11 cellular contexts compared by ENCODE assay signal in genomic region chr21:31514598-31514997, GRCh38.
DNase-seq lines count a peak whose midpoint lies in the region; ATAC-seq, FAIRE-seq and TF ChIP-seq lines count a peak whose summit lies in the region.
"Had no signal": no experiment of that assay in that cellular context is flagged by ENCODE, and none has a peak within 500 bp of the region (broad histone marks: within the 10 kb centered on the region; RNA-seq: fewer than 3 reads in every experiment).

No MANE protein-coding gene starts in this region.

- in situ Hi-C loops in Panc1 (cut with HindIII; ENCODE audit: low pct_unique_long_range_greater_than_20kb, low sequenced_read_pairs) (no loop called here), GM13976 (cut with MboI; ENCODE audit: low sequenced_read_pairs, unreplicated experiment) (no loop called here)

- no peaks in the 10 kb centered on the region for H3K9me3 ChIP-seq in H9 (ENCODE audit: control insufficient read depth, low read depth, low read length)
- no peaks in the 10 kb centered on the region for H3K9me3 ChIP-seq in Panc1 (ENCODE audit: control insufficient read depth, insufficient read depth, low read depth, low read length)
- no peaks in the 10 kb centered on the region for H3K9me3 ChIP-seq in osteoblast (ENCODE audit: low read depth, low read length)

- TF ChIP-seq POLR2A in GM12891 (IDR thresholded peaks at IDR 0.05; ENCODE audit: low read depth, low read length), result no peak

- H3K79me1 ChIP-seq in H9 (ENCODE audit: insufficient read depth, low read depth, low read length, poor library complexity, severe bottlenecking), result no peaks in the 10 kb centered on the region

- H3K23ac ChIP-seq in H9 (ENCODE audit: insufficient read length, low read depth, low read length), result no peak overlapping the region

- no peaks in the 10 kb centered on the region for H3K23me2 ChIP-seq in H9 (ENCODE audit: insufficient read length, low read depth, low read length, poor library complexity, severe bottlenecking)

- no peak; the same call in 2 of the 3 replicates for TF ChIP-seq CTCF in H9 (conservative IDR thresholded peaks at IDR 0.05)
- TF ChIP-seq CTCF in Panc1 (IDR thresholded peaks at IDR 0.05), result peak; percentile 29; the same call in 1 of the 2 replicates
- peak; percentile 51 for TF ChIP-seq CTCF in foreskin keratinocyte (conservative IDR thresholded peaks at IDR 0.05)
- peak; percentile 9 for TF ChIP-seq CTCF in osteoblast (IDR thresholded peaks at IDR 0.05; ENCODE audit: extremely low read depth, low read depth, low read length)
- no peak for TF ChIP-seq CTCF in GM13976 (IDR thresholded peaks at IDR 0.05; ENCODE audit: borderline replicate concordance, control extremely low read depth, extremely low read depth, insufficient read depth, missing control alignments)

- H3K4me2 ChIP-seq in H9 (ENCODE audit: insufficient read depth, insufficient read length, low read length) (no peak overlapping the region), osteoblast (ENCODE audit: insufficient read depth, low read length) (no peak overlapping the region)

- no peak overlapping the region for H4K5ac ChIP-seq in H9 (ENCODE audit: insufficient read length, low read depth, low read length)

- 0 out of 2 replicates have a peak, but pooled peaks cover 3% of the 10 kb centered on the region for H3K79me2 ChIP-seq in H9 (ENCODE audit: insufficient read depth, low read length)
- no peaks in the 10 kb centered on the region for H3K79me2 ChIP-seq in osteoblast (ENCODE audit: insufficient read depth, low read length)

- H2BK20ac ChIP-seq in H9 (ENCODE audit: low read depth, low read length, poor library complexity, severe bottlenecking), result no peak overlapping the region

- H3T11ph ChIP-seq in H9 (ENCODE audit: low read length), result no peak overlapping the region

- no peak overlapping the region for H2AFZ ChIP-seq in H9 (ENCODE audit: low read length)
- no peak overlapping the region for H2AFZ ChIP-seq in osteoblast (ENCODE audit: low read length)

- no peak overlapping the region for H2BK120ac ChIP-seq in H9 (ENCODE audit: low read depth, low read length, poor library complexity, severe bottlenecking)

- DNase-seq in H9 (peak; percentile 60), Panc1 (ENCODE audit: low read depth, low spot score) (no peak), foreskin keratinocyte (no peak), osteoblast (ENCODE audit: insufficient read length, low spot score, missing footprints) (no peak), GM12891 (ENCODE audit: insufficient read length, low spot score) (no peak), GM13976 (ENCODE audit: low spot score) (no peak)
- no peak for DNase-seq in activated CD4-positive, alpha-beta T cell treated with anti-CD3 and anti-CD28 coated beads, Interleukin-2, amount 10 ng/mL, durations not matched to agents 24 days and 14 days
- DNase-seq: activated T-cell treated with anti-CD3 and anti-CD28 coated beads, Interleukin-2, amount 50 U/mL, for 4 hours; DMS53; NCI-H226 had no signal

- H3K4me3 Mint-ChIP-seq in H9, result peak overlapping the region in 1 of 2 experiments; percentile 26; a peak in 3 of 5 replicates
- H3K4me3 Mint-ChIP-seq in activated CD4-positive, alpha-beta T cell treated with anti-CD3 and anti-CD28 coated beads, Interleukin-2, amount 10 ng/mL, durations not matched to agents 24 days and 14 days, result no peak overlapping the region
- H3K4me3 Mint-ChIP-seq: activated T-cell treated with anti-CD3 and anti-CD28 coated beads, Interleukin-2, amount 50 U/mL, for 4 hours had no signal

- H3K4me3 ChIP-seq in Panc1 (ENCODE audit: low read depth in 2 of 2, low read length in 2 of 2) (no peak overlapping the region), osteoblast (ENCODE audit: insufficient read depth, low read length) (no peak overlapping the region)

- FAIRE-seq in GM12891 (lab: Jason Lieb, UNC), result no peak

- no peaks in the 10 kb centered on the region for H4K20me1 ChIP-seq in H9 (ENCODE audit: control insufficient read depth, insufficient read depth, insufficient read length)
- no peaks in the 10 kb centered on the region for H4K20me1 ChIP-seq in osteoblast (ENCODE audit: insufficient read depth, low read length)

- H2BK15ac ChIP-seq in H9 (ENCODE audit: low read depth, low read length), result no peak overlapping the region

- H3K4me1 Mint-ChIP-seq in H9, result peaks cover 28 to 29% of the 10 kb centered on the region in 2 experiments
- peaks cover 10% of the 10 kb centered on the region for H3K4me1 Mint-ChIP-seq in activated CD4-positive, alpha-beta T cell treated with anti-CD3 and anti-CD28 coated beads, Interleukin-2, amount 10 ng/mL, durations not matched to agents 24 days and 14 days

- no peak overlapping the region for H4K8ac ChIP-seq in H9 (replicated peaks; ENCODE audit: insufficient read length, low read depth, low read length)

- H3K18ac ChIP-seq in H9 (ENCODE audit: insufficient read length, low read depth, low read length), result no peak overlapping the region

- no peak overlapping the region for H3K14ac ChIP-seq in H9 (ENCODE audit: insufficient read depth, low read length)

- peak overlapping the region in 2 of 3 experiments; percentile 11 to 34; a peak in 3 of 7 replicates for H3K27ac Mint-ChIP-seq in H9
- no peak overlapping the region for H3K27ac Mint-ChIP-seq in activated CD4-positive, alpha-beta T cell treated with anti-CD3 and anti-CD28 coated beads, Interleukin-2, amount 10 ng/mL, durations not matched to agents 24 days and 14 days

- H3K9me3 Mint-ChIP-seq in H9, result no peaks in the 10 kb centered on the region
- no peaks in the 10 kb centered on the region for H3K9me3 Mint-ChIP-seq in activated CD4-positive, alpha-beta T cell treated with anti-CD3 and anti-CD28 coated beads, Interleukin-2, amount 10 ng/mL, durations not matched to agents 24 days and 14 days
- H3K9me3 Mint-ChIP-seq: activated T-cell treated with anti-CD3 and anti-CD28 coated beads, Interleukin-2, amount 50 U/mL, for 4 hours had no signal

- no peak overlapping the region for H3K4ac ChIP-seq in H9 (ENCODE audit: low read depth, low read length)

- no peak overlapping the region for H2AK5ac ChIP-seq in H9 (ENCODE audit: insufficient read length, low read length)

- no peak overlapping the region for H4K91ac ChIP-seq in H9 (ENCODE audit: insufficient read length, low read depth, low read length)

- no peak overlapping the region for H2BK5ac ChIP-seq in H9 (ENCODE audit: insufficient read length, low read length)

- H3K27ac ChIP-seq in H9 (ENCODE audit: insufficient read length, low read depth, low read length), result no peak overlapping the region
- no peak overlapping the region for H3K27ac ChIP-seq in Panc1 (ENCODE audit: low read length)
- no peak overlapping the region for H3K27ac ChIP-seq in foreskin keratinocyte
- no peak overlapping the region for H3K27ac ChIP-seq in osteoblast (ENCODE audit: low read depth, low read length)

- ATAC-seq in Panc1, result peak; percentile 76; the same call in 1 of the 2 replicates
- ATAC-seq in foreskin keratinocyte, result peak; percentile 30
- ATAC-seq in GM21447 (IDR thresholded peaks at IDR 0.05; ENCODE audit: unreplicated experiment), result no peak
- ATAC-seq: activated T-cell treated with anti-CD3 and anti-CD28 coated beads, Interleukin-2, amount 50 U/mL, for 4 hours had no signal

- H3K56ac ChIP-seq in H9 (ENCODE audit: insufficient read length, low read depth, low read length), result no peak overlapping the region

- CTCF ChIA-PET in Panc1 (lab: Charles Lee), result no interaction called here

- POLR2A ChIA-PET in Panc1 (lab: Charles Lee), result no interaction called here

- intact Hi-C loops in Panc1 (cut with micrococcal nuclease; ENCODE audit: unreplicated experiment), result no loop called here
- intact Hi-C loops in activated CD4-positive, alpha-beta T cell treated with anti-CD3 and anti-CD28 coated beads, Interleukin-2, amount 10 ng/mL, durations not matched to agents 24 days and 14 days (cut with micrococcal nuclease), result no loop called here

- H3K27me3 Mint-ChIP-seq in H9 (ENCODE audit: low read depth), result no peaks in the 10 kb centered on the region
- peaks cover 20% of the 10 kb centered on the region for H3K27me3 Mint-ChIP-seq in activated CD4-positive, alpha-beta T cell treated with anti-CD3 and anti-CD28 coated beads, Interleukin-2, amount 10 ng/mL, durations not matched to agents 24 days and 14 days

- BruUV-seq in Panc1 (replicated peaks; lab: Mats Ljungman, UMichigan), result no TSS peak

- no CpG with 5 or more reads among the region's 12 CpGs for WGBS in H9 (ENCODE audit: extremely low coverage, insufficient read length, low lambda C conversion rate)

- H3K4me1 ChIP-seq in H9 (ENCODE audit: insufficient read depth, low read length) (peaks cover 11% of the 10 kb centered on the region; the same call in 1 of the 2 replicates), Panc1 (ENCODE audit: control insufficient read depth, insufficient read depth, low read length) (no peaks in the 10 kb centered on the region; the same call in 1 of the 2 replicates), foreskin keratinocyte (peaks cover 6% of the 10 kb centered on the region), osteoblast (ENCODE audit: insufficient read depth, low read length) (no peaks in the 10 kb centered on the region)

- H3K9ac ChIP-seq in H9 (ENCODE audit: extremely low read depth, insufficient read length, low read length), result no peak overlapping the region

- no peak overlapping the region for H2BK12ac ChIP-seq in H9 (ENCODE audit: insufficient read length, low read depth, low read length)

- H3K36me3 Mint-ChIP-seq in H9 (ENCODE audit: insufficient read depth in 1 of 3, low read depth in 3 of 3), result no peaks in the 10 kb centered on the region
- H3K36me3 Mint-ChIP-seq in activated CD4-positive, alpha-beta T cell treated with anti-CD3 and anti-CD28 coated beads, Interleukin-2, amount 10 ng/mL, durations not matched to agents 24 days and 14 days (ENCODE audit: low read depth), result no peaks in the 10 kb centered on the region

- H3K36me3 ChIP-seq in Panc1 (ENCODE audit: control insufficient read depth, insufficient read depth, low read length) (no peaks in the 10 kb centered on the region), osteoblast (ENCODE audit: insufficient read depth, low read length) (no peaks in the 10 kb centered on the region)

- H3K27me3 ChIP-seq in H9 (ENCODE audit: insufficient read depth, low read length) (no peaks in the 10 kb centered on the region), Panc1 (ENCODE audit: control insufficient read depth, insufficient read depth, low read length) (no peaks in the 10 kb centered on the region), foreskin keratinocyte (no peaks in the 10 kb centered on the region), osteoblast (ENCODE audit: insufficient read depth, low read length) (no peaks in the 10 kb centered on the region)

TF ChIP-seq in GM12891, 5 proteins besides CTCF, POLR2A, EP300 and RAD21:
- TF ChIP-seq POLR2AphosphoS5 (IDR thresholded peaks at IDR 0.05; ENCODE audit: low read depth, low read length) (no peak), TAF1 (IDR thresholded peaks at IDR 0.05; ENCODE audit: low read depth, low read length) (no peak), SPI1 (IDR thresholded peaks at IDR 0.05; ENCODE audit: low read depth, low read length) (no peak), POU2F2 (IDR thresholded peaks at IDR 0.05; ENCODE audit: low read depth, low read length) (no peak), PAX5 (IDR thresholded peaks at IDR 0.05; ENCODE audit: insufficient read depth, low read length, severe bottlenecking) (no peak)

Comparison
In these comparisons a context has a peak if more than half of its experiments do, and no peak if none do; other contexts are left out.
1. CTCF ChIP-seq: peak in Panc1 (single experiment), foreskin keratinocyte (single experiment) and osteoblast (single experiment); none in H9 (single experiment) and GM13976 (single experiment).